In genomic region chr9:92637886-92638620, GRCh38 we compare ENCODE assay signal across 16 cellular contexts.
"Had no signal": no experiment of that assay in that cellular context is flagged by ENCODE, and none has a peak within 500 bp of the region (broad histone marks: within the 10 kb centered on the region; RNA-seq: fewer than 3 reads in every experiment).

No MANE protein-coding gene starts in this region.

- H3K4me1 Mint-ChIP-seq: activated naive CD8-positive, alpha-beta T cell treated with anti-CD3 and anti-CD28 coated beads for 36 hours; immature natural killer cell; WTC11 had no signal

- DNase-seq: activated CD4-positive, alpha-beta T cell treated with anti-CD3 and anti-CD28 coated beads, Interleukin-2, amount 10 ng/mL, durations not matched to agents 24 days and 14 days; activated gamma-delta T cell; activated naive CD8-positive, alpha-beta T cell treated with anti-CD3 and anti-CD28 coated beads for 36 hours; activated T-cell treated with anti-CD3 and anti-CD28 coated beads, Interleukin-2, amount 50 U/mL, for 1 hour; amygdala; brain microvascular endothelial cell; effector CD8-positive, alpha-beta T cell; foreskin melanocyte; immature natural killer cell; stimulated activated CD4-positive, alpha-beta T cell treated with anti-CD3 and anti-CD28 coated beads, Interleukin-15, amount 100 ng/mL, for 24 hours; stimulated activated CD4-positive, alpha-beta T cell treated with anti-CD3 and anti-CD28 coated beads, Interleukin-4, amount 100 ng/mL, for 1 hour; stimulated activated naive CD8-positive, alpha-beta T cell treated with anti-CD3 and anti-CD28 coated beads, Interleukin-15, Interleukin-2, amounts not matched to agents 100 U/mL and 50 U/mL, for 24 hours; SW 1271 had no signal

- ATAC-seq: stimulated activated naive CD8-positive, alpha-beta T cell treated with anti-CD3 and anti-CD28 coated beads, Interleukin-15, Interleukin-2, amounts not matched to agents 100 U/mL and 50 U/mL, for 24 hours; WTC11 had no signal

- H3K27me3 ChIP-seq: brain microvascular endothelial cell had no signal

- H3K9me3 Mint-ChIP-seq: activated CD4-positive, alpha-beta T cell treated with anti-CD3 and anti-CD28 coated beads, Interleukin-2, amount 10 ng/mL, durations not matched to agents 24 days and 14 days; activated naive CD8-positive, alpha-beta T cell treated with anti-CD3 and anti-CD28 coated beads for 36 hours; immature natural killer cell; mesothelial cell of epicardium; type B pancreatic cell; WTC11 had no signal

- H3K27me3 Mint-ChIP-seq: activated CD4-positive, alpha-beta T cell treated with anti-CD3 and anti-CD28 coated beads, Interleukin-2, amount 10 ng/mL, durations not matched to agents 24 days and 14 days; activated naive CD8-positive, alpha-beta T cell treated with anti-CD3 and anti-CD28 coated beads for 36 hours; type B pancreatic cell had no signal

- H3K27ac ChIP-seq: brain microvascular endothelial cell had no signal

- H3K4me3 Mint-ChIP-seq: activated CD4-positive, alpha-beta T cell treated with anti-CD3 and anti-CD28 coated beads, Interleukin-2, amount 10 ng/mL, durations not matched to agents 24 days and 14 days; activated naive CD8-positive, alpha-beta T cell treated with anti-CD3 and anti-CD28 coated beads for 36 hours; immature natural killer cell; mesothelial cell of epicardium; type B pancreatic cell; WTC11 had no signal

- H3K27ac Mint-ChIP-seq: activated CD4-positive, alpha-beta T cell treated with anti-CD3 and anti-CD28 coated beads, Interleukin-2, amount 10 ng/mL, durations not matched to agents 24 days and 14 days; activated naive CD8-positive, alpha-beta T cell treated with anti-CD3 and anti-CD28 coated beads for 36 hours; mesothelial cell of epicardium; type B pancreatic cell; WTC11 had no signal
